27 cellular contexts compared by ENCODE assay signal in genomic region chr18:21291106-21291505, GRCh38. TPM values are rescaled to one million over a fixed set of nuclear protein-coding genes. Genes with fewer than 3 reads are reported as not detected.
DNase-seq lines count a peak whose midpoint lies in the region; ATAC-seq and TF ChIP-seq lines count a peak whose summit lies in the region.
"Had no signal": no experiment of that assay in that cellular context is flagged by ENCODE, and none has a peak within 500 bp of the region (broad histone marks: within the 10 kb centered on the region; RNA-seq: fewer than 3 reads in every experiment).

No MANE protein-coding gene starts in this region.

- 95 to 98% methylated on average over 3 of the region's 3 CpGs for WGBS in aorta, 2 donors

- H3K36me3 ChIP-seq in aorta (ENCODE audit: control insufficient read depth in 1 of 2, insufficient read depth in 2 of 2, low read length in 1 of 2), result no peaks in the 10 kb centered on the region
- H3K36me3 ChIP-seq: MG63 had no signal

- no peaks in the 10 kb centered on the region for H3K9me3 ChIP-seq in aorta (ENCODE audit: control insufficient read depth, low read length)
- H3K9me3 ChIP-seq: MG63 had no signal

- peaks cover 5% of the 10 kb centered on the region for H3K27me3 Mint-ChIP-seq in type B pancreatic cell
- H3K27me3 Mint-ChIP-seq in stimulated activated memory B cell treated with anti-CD40 and anti-IgM and Interleukin-4, amounts not matched to agents 10 μg/mL and 1 μg/mL and 100 μg/mL, for 72 hours, result no peaks in the 10 kb centered on the region

- no peaks in the 10 kb centered on the region for H3K27me3 ChIP-seq in aorta (ENCODE audit: control insufficient read depth in 1 of 2, insufficient read depth in 2 of 2, low read length in 1 of 2)
- H3K27me3 ChIP-seq: MG63 had no signal

- TF ChIP-seq CTCF in type B pancreatic cell (conservative IDR thresholded peaks at IDR 0.05), result no peak

- ATAC-seq in esophagus mucosa (peak; percentile 66), aorta (ENCODE audit: low FRiP score) (no peak)
- no peak for ATAC-seq in stimulated activated memory B cell treated with anti-CD40 and anti-IgM and Interleukin-4, amounts not matched to agents 10 μg/mL and 1 μg/mL and 100 μg/mL, for 72 hours
- ATAC-seq: CD8-positive, alpha-beta T cell had no signal

- H3K4me3 ChIP-seq in aorta (ENCODE audit: low read length in 2 of 2), result no peak overlapping the region
- H3K4me3 ChIP-seq: GM23248, MG63, SK-N-MC had no signal

- H3K27ac ChIP-seq in aorta (ENCODE audit: low read depth in 1 of 2, low read length in 2 of 2), result no peak overlapping the region
- H3K27ac ChIP-seq: GM23248, SK-N-MC had no signal

- peaks cover 10% of the 10 kb centered on the region for H3K4me1 Mint-ChIP-seq in type B pancreatic cell (ENCODE audit: unreplicated experiment)
- H3K4me1 Mint-ChIP-seq in stimulated activated memory B cell treated with anti-CD40 and anti-IgM and Interleukin-4, amounts not matched to agents 10 μg/mL and 1 μg/mL and 100 μg/mL, for 72 hours, result no peaks in the 10 kb centered on the region

- no peaks in the 10 kb centered on the region for H3K36me3 Mint-ChIP-seq in type B pancreatic cell
- H3K36me3 Mint-ChIP-seq in stimulated activated memory B cell treated with anti-CD40 and anti-IgM and Interleukin-4, amounts not matched to agents 10 μg/mL and 1 μg/mL and 100 μg/mL, for 72 hours, result no peaks in the 10 kb centered on the region
- H3K36me3 Mint-ChIP-seq: CD8-positive, alpha-beta T cell had no signal

- H3K4me1 ChIP-seq in aorta (ENCODE audit: control insufficient read depth in 1 of 2, insufficient read depth in 2 of 2, low read length in 2 of 2), result peaks cover 0 to 2% of the 10 kb centered on the region in 2 donors

- peak; percentile 6 for DNase-seq in NCI-H345 (lab: John Stamatoyannopoulos, UW)
- no peak for DNase-seq in NCI-H345 treated with DMSO at 0.1 percent for 48 hours (lab: John Stamatoyannopoulos, UW; ENCODE audit: unreplicated experiment)
- peak; percentile 34 for DNase-seq in NCI-H774 (lab: John Stamatoyannopoulos, UW)
- DNase-seq in type B pancreatic cell (ENCODE audit: extremely low spot score, unreplicated experiment), result no peak
- no peak for DNase-seq in aorta
- DNase-seq in T-helper 1 cell, result no peak
- DNase-seq: AML-193; C1 segment of cervical spinal cord; CD8-positive, alpha-beta T cell; DMS79; H9; HFFc6; Kasumi-1; MG63; NCI-H1436; NCI-H2029; NCI-H2171; NCI-H82; OCI-M1; RPMI8226; SHP77 treated with DMSO at 0.1 percent for 48 hours; SW 1271; T-helper 2 cell had no signal

- H3K27ac Mint-ChIP-seq in type B pancreatic cell, result peak overlapping the region; percentile 74
- H3K27ac Mint-ChIP-seq in stimulated activated memory B cell treated with anti-CD40 and anti-IgM and Interleukin-4, amounts not matched to agents 10 μg/mL and 1 μg/mL and 100 μg/mL, for 72 hours, result no peak overlapping the region
- H3K27ac Mint-ChIP-seq: CD8-positive, alpha-beta T cell; H9; HFFc6 had no signal

- intact Hi-C loops in aorta (cut with DNase I), result no loop called here

- peaks cover 7% of the 10 kb centered on the region for H3K9me3 Mint-ChIP-seq in type B pancreatic cell
- no peaks in the 10 kb centered on the region for H3K9me3 Mint-ChIP-seq in stimulated activated memory B cell treated with anti-CD40 and anti-IgM and Interleukin-4, amounts not matched to agents 10 μg/mL and 1 μg/mL and 100 μg/mL, for 72 hours
- H3K9me3 Mint-ChIP-seq: CD8-positive, alpha-beta T cell; H9; HFFc6 had no signal

- no peak overlapping the region for H3K4me3 Mint-ChIP-seq in type B pancreatic cell
- no peak overlapping the region for H3K4me3 Mint-ChIP-seq in stimulated activated memory B cell treated with anti-CD40 and anti-IgM and Interleukin-4, amounts not matched to agents 10 μg/mL and 1 μg/mL and 100 μg/mL, for 72 hours
- H3K4me3 Mint-ChIP-seq: CD8-positive, alpha-beta T cell; H9; HFFc6 had no signal

RNA-seq across cellular contexts. Expression of gene GREB1L, which starts 49.1 kb away (rescaled TPM):
- total RNA-seq in esophagus mucosa (not detected), type B pancreatic cell (ENCODE audit: low replicate concordance) (3.6 and 6.5 TPM in 2 replicates), aorta (1 to 10 TPM; 5.1 to 6.0 TPM)
- polyA plus RNA-seq in aorta, result 1 to 10 TPM; 1.1 to 2.6 TPM
- total RNA-seq: CD8-positive, alpha-beta T cell had no signal

Comparison
In these comparisons a context has a peak if more than half of its experiments do, and no peak if none do; other contexts are left out.
1. DNase-seq: peak in NCI-H345 (single experiment) and NCI-H774 (single experiment); none in NCI-H345 treated with DMSO at 0.1 percent for 48 hours (single experiment), type B pancreatic cell (single experiment), aorta (0 of 2) and T-helper 1 cell (0 of 5).